25 cellular contexts compared by ENCODE assay signal in the genomic region with DNA sequence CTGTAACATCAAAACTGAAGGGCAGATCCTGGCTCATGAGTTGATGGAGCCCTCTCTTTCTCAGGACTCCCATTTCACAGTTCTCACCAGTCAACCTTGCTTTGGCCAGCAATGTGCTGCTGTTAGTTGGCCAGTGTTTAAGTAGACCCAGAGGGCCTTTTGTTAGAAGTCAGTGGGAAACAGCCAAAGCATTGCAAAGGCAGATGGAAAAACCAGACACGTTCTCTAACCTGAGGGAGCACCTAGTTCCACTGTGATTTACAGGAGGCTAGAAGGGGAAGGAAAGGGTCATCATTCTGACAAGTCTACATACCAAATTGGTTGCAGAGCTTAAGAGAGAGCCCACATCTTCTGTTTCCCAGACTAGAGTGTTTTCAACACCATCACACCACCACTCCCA.
"Had no signal": no experiment of that assay in that cellular context is flagged by ENCODE, and none has a peak within 500 bp of the region (broad histone marks: within the 10 kb centered on the region; RNA-seq: fewer than 3 reads in every experiment).

No MANE protein-coding gene starts in this region.

- H3K27me3 ChIP-seq: adrenal gland had no signal

- H3K4me2 ChIP-seq: KMS-11 had no signal

- DNase-seq: activated CD4-positive, alpha-beta T cell treated with anti-CD3 and anti-CD28 coated beads for 4 hours; activated CD8-positive, alpha-beta memory T cell treated with anti-CD3 and anti-CD28 coated beads, Interleukin-2, amount 50 U/mL, for 4 hours; activated CD8-positive, alpha-beta T cell treated with anti-CD3 and anti-CD28 coated beads for 36 hours; activated gamma-delta T cell treated with Interleukin-2 at 50 U/mL for 16 hours; activated naive CD4-positive, alpha-beta T cell treated with anti-CD3 and anti-CD28 coated beads, Interleukin-2, amount 50 U/mL, for 16 hours; activated naive CD8-positive, alpha-beta T cell treated with anti-CD3 and anti-CD28 coated beads, Interleukin-2, amount 10 ng/mL, durations not matched to agents 7 days and 5 days; activated T-cell treated with anti-CD3 and anti-CD28 coated beads, Interleukin-2, amount 50 U/mL, for 72 hours; anterior cingulate cortex; cerebellar nuclear complex; MV-4-11; NCI-H1092 treated with DMSO at 0.1 percent for 48 hours; NCI-H1417 treated with DMSO at 0.1 percent for 48 hours; NCI-H1694; NCI-H2029; NCI-H2107; NCI-H510A; NCI-H526 treated with DMSO at 0.1 percent for 48 hours; NCI-H82; SIG-M5; T-helper 17 cell; T-helper 9 cell; WERI-Rb-1 had no signal

- H3K36me3 Mint-ChIP-seq: activated naive CD8-positive, alpha-beta T cell treated with anti-CD3 and anti-CD28 coated beads, Interleukin-2, amount 10 ng/mL, durations not matched to agents 7 days and 5 days had no signal

- H3K27ac ChIP-seq: KMS-11, WERI-Rb-1 had no signal

- H3K4me3 ChIP-seq: adrenal gland had no signal

- H3K36me3 ChIP-seq: adrenal gland, WERI-Rb-1 had no signal

- H3K9ac ChIP-seq: KMS-11 had no signal

- H3K27ac Mint-ChIP-seq: activated CD8-positive, alpha-beta T cell treated with anti-CD3 and anti-CD28 coated beads for 36 hours; activated T-cell treated with anti-CD3 and anti-CD28 coated beads, Interleukin-2, amount 50 U/mL, for 72 hours; activated T-helper 2 cell treated with anti-CD3 and anti-CD28 coated beads, Interferon-gamma antibody, Interleukin-2, Interleukin-4, amounts not matched to agents 10 μg/mL and 5 μg/mL and 100 μg/mL, durations not matched to agents 14 hours and 24 hours and 36 hours; T-helper 17 cell had no signal

- H3K9me3 Mint-ChIP-seq: activated CD8-positive, alpha-beta T cell treated with anti-CD3 and anti-CD28 coated beads for 36 hours; activated naive CD8-positive, alpha-beta T cell treated with anti-CD3 and anti-CD28 coated beads, Interleukin-2, amount 10 ng/mL, durations not matched to agents 7 days and 5 days; activated T-cell treated with anti-CD3 and anti-CD28 coated beads, Interleukin-2, amount 50 U/mL, for 72 hours; activated T-helper 2 cell treated with anti-CD3 and anti-CD28 coated beads, Interferon-gamma antibody, Interleukin-2, Interleukin-4, amounts not matched to agents 10 μg/mL and 5 μg/mL and 100 μg/mL, durations not matched to agents 14 hours and 24 hours and 36 hours had no signal

- H3K4me3 Mint-ChIP-seq: activated CD8-positive, alpha-beta T cell treated with anti-CD3 and anti-CD28 coated beads for 36 hours; activated naive CD8-positive, alpha-beta T cell treated with anti-CD3 and anti-CD28 coated beads, Interleukin-2, amount 10 ng/mL, durations not matched to agents 7 days and 5 days; activated T-cell treated with anti-CD3 and anti-CD28 coated beads, Interleukin-2, amount 50 U/mL, for 72 hours; T-helper 17 cell had no signal

- H3K9me3 ChIP-seq: adrenal gland had no signal
